ENCODE assay signal across 10 cellular contexts in the genomic region with DNA sequence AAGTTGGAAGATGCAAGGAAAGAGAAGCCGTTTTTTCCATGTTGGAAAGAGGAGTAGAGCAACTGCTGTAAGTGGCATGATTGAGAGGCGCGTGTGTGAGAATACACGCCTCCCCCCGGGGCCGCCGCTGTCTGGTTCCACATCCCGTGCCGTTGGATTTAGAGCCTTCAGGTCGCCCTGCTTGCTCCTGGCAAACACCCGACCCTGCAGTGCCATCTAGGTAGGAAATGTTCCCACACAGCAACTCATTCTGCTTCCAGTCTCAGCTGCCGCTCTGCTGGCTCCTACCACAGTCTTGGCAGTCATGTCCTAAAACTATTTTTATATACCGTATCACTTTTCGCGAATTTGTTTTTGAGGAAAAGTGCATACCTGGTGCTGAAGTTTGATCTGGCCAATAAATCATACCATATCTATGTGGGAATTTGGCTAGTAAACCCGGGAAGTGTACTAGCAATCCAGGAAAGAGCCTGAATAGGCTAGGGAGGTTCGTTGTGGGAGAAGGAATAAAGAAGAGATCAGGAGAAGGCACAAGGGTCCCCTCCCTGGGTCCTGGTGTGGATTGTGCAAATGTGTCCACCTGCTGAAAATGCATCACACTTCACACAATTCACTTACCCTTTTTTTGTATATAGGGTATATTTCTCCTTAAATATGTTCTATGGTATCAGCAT.
DNase-seq lines count a peak whose midpoint lies in the region; ATAC-seq and TF ChIP-seq lines count a peak whose summit lies in the region.
"Had no signal": no experiment of that assay in that cellular context is flagged by ENCODE, and none has a peak within 500 bp of the region (broad histone marks: within the 10 kb centered on the region; RNA-seq: fewer than 3 reads in every experiment).

No MANE protein-coding gene starts in this region.

- no peaks in the 10 kb centered on the region for H3K36me3 Mint-ChIP-seq in chondrocyte (ENCODE audit: low read depth)

- H3K4me3 ChIP-seq in LNCaP clone FGC (ENCODE audit: low read depth, low read length), result no peak overlapping the region; the same call in 1 of the 2 replicates
- no peak overlapping the region for H3K4me3 ChIP-seq in SJCRH30

- H3K4me1 ChIP-seq in SJCRH30, result no peaks in the 10 kb centered on the region

- DNase-seq in A172 (ENCODE audit: low spot score), result peak; percentile 35
- DNase-seq in LNCaP clone FGC (ENCODE audit: low read depth), result peak; percentile 86
- peak; percentile 46 to 62 for DNase-seq in SJCRH30
- peak; percentile 48 for DNase-seq in iPS-NIHi7 (ENCODE audit: extremely low spot score)
- no peak for DNase-seq in chondrocyte (ENCODE audit: low spot score)
- no peak for DNase-seq in COR-L47 (lab: John Stamatoyannopoulos, UW)
- DNase-seq: NCI-H1694; stimulated activated CD8-positive, alpha-beta memory T cell treated with anti-CD3 and anti-CD28 coated beads, Interleukin-4, amount 100 ng/mL, for 48 hours had no signal

- no peaks in the 10 kb centered on the region for H3K27me3 Mint-ChIP-seq in chondrocyte (ENCODE audit: low read depth)

- H3K9me3 Mint-ChIP-seq in chondrocyte (ENCODE audit: low read depth), result no peaks in the 10 kb centered on the region

- no peaks in the 10 kb centered on the region for H3K9me3 ChIP-seq in SJCRH30 (replicated peaks)

- no peak overlapping the region for H3K27ac ChIP-seq in SJCRH30

- H3K4me3 Mint-ChIP-seq in chondrocyte (ENCODE audit: unreplicated experiment), result no peak overlapping the region

- ATAC-seq in HG03457 (IDR thresholded peaks at IDR 0.05; ENCODE audit: unreplicated experiment), result no peak
- no peak for ATAC-seq in GM19324 (IDR thresholded peaks at IDR 0.05; ENCODE audit: low FRiP score, unreplicated experiment)

- H3K4me1 Mint-ChIP-seq in chondrocyte (ENCODE audit: low read depth), result no peaks in the 10 kb centered on the region

- no peak overlapping the region for H3K27ac Mint-ChIP-seq in chondrocyte (ENCODE audit: unreplicated experiment)

- no peaks in the 10 kb centered on the region for H3K27me3 ChIP-seq in SJCRH30

- peak; percentile 50 for TF ChIP-seq CTCF in LNCaP clone FGC (IDR thresholded peaks at IDR 0.05; ENCODE audit: control insufficient read depth, extremely low read depth, insufficient read depth)
- no peak for TF ChIP-seq CTCF in chondrocyte (IDR thresholded peaks at IDR 0.05)

- H3K36me3 ChIP-seq in SJCRH30, result no peaks in the 10 kb centered on the region

Comparison
In these comparisons a context has a peak if more than half of its experiments do, and no peak if none do; other contexts are left out.
1. DNase-seq: peak in A172 (single experiment), LNCaP clone FGC (single experiment), SJCRH30 (2 of 2) and iPS-NIHi7 (single experiment); none in chondrocyte (single experiment) and COR-L47 (single experiment).